Comparison of ENCODE assay signal across 8 cellular contexts in genomic region chr4:73662709-73663546, GRCh38. TPM values are rescaled to one million over a fixed set of nuclear protein-coding genes. Genes with fewer than 3 reads are reported as not detected.
A peak's percentile ranks its signal among the peaks of the same experiment; 100 is the strongest.
DNase-seq lines count a peak whose midpoint lies in the region; ATAC-seq, FAIRE-seq and TF ChIP-seq lines count a peak whose summit lies in the region.

No MANE protein-coding gene starts in this region.

- no TSS peak for BruUV-seq in HepG2 (replicated peaks; lab: Mats Ljungman, UMichigan)

- TF ChIP-seq RAD21 in HepG2 (CRISPR knock-in tag; IDR thresholded peaks at IDR 0.05) = no peak

- WGBS in HepG2 (ENCODE audit: low lambda C conversion rate) = 3% methylated on average over 6 of the region's 6 CpGs

- no peaks in the 10 kb centered on the region for H3K27me3 ChIP-seq in astrocyte (ENCODE audit: insufficient read depth, low read length)
- H3K27me3 ChIP-seq in HepG2 (ENCODE audit: control insufficient read depth in 1 of 2, insufficient read depth in 2 of 2, low read length in 2 of 2) = no peaks in the 10 kb centered on the region

- peaks cover 2% of the 10 kb centered on the region for H3K27me3 Mint-ChIP-seq in activated CD4-positive, alpha-beta T cell treated with anti-CD3 and anti-CD28 coated beads for 36 hours
- no peaks in the 10 kb centered on the region for H3K27me3 Mint-ChIP-seq in astrocyte (ENCODE audit: low read depth, unreplicated experiment)

- H3K9me3 Mint-ChIP-seq in activated CD4-positive, alpha-beta T cell treated with anti-CD3 and anti-CD28 coated beads for 36 hours (ENCODE audit: low read depth) = no peaks in the 10 kb centered on the region
- no peaks in the 10 kb centered on the region for H3K9me3 Mint-ChIP-seq in astrocyte (ENCODE audit: unreplicated experiment)

- peak; percentile 33 for ATAC-seq in activated CD4-positive, alpha-beta T cell treated with anti-CD3 and anti-CD28 coated beads for 36 hours
- ATAC-seq in HG02885 (IDR thresholded peaks at IDR 0.05; ENCODE audit: poor library complexity, unreplicated experiment) (peak; percentile 76), HepG2 (peak; percentile 36; the same call in 1 of the 3 replicates)

- H3K4me3 ChIP-seq in astrocyte (ENCODE audit: insufficient read depth, low read depth, low read length) (no peak overlapping the region), HepG2 (replicated peaks in 1 of 3; ENCODE audit: insufficient read depth in 1 of 3, low read depth in 2 of 3, low read length in 3 of 3) (no peak overlapping the region)

- no peaks in the 10 kb centered on the region for H4K20me1 ChIP-seq in astrocyte (ENCODE audit: insufficient read depth, low read length)
- no peaks in the 10 kb centered on the region for H4K20me1 ChIP-seq in HepG2 (ENCODE audit: insufficient read depth, low read length)

- no peak for TF ChIP-seq EP300 in HepG2 (IDR thresholded peaks at IDR 0.05; ENCODE audit: low read depth in 2 of 2, low read length in 2 of 2)
- TF ChIP-seq EP300 in HepG2 (CRISPR knock-in tag; IDR thresholded peaks at IDR 0.05; ENCODE audit: borderline replicate concordance) = no peak

- TF ChIP-seq POLR2A in HepG2 (IDR thresholded peaks at IDR 0.05; ENCODE audit: insufficient read depth in 1 of 2, low read depth in 2 of 2, low read length in 2 of 2) = no peak

- TF ChIP-seq CTCF in astrocyte (IDR thresholded peaks at IDR 0.05; ENCODE audit: insufficient read depth, low read depth, low read length) = peak; percentile 63
- TF ChIP-seq CTCF in HepG2 (CRISPR knock-in tag; IDR thresholded peaks at IDR 0.05) = no peak; the same call in 1 of the 2 replicates

- H3K9me3 ChIP-seq in astrocyte (ENCODE audit: insufficient read depth, low read depth, low read length) = no peaks in the 10 kb centered on the region
- H3K9me3 ChIP-seq in HepG2 (ENCODE audit: low read length) = no peaks in the 10 kb centered on the region

- H3K27ac ChIP-seq in astrocyte (ENCODE audit: low read depth, low read length) (peak overlapping the region; percentile 71), HepG2 (ENCODE audit: extremely low read length, insufficient read depth, low read length) (no peak overlapping the region)

- H3K9ac ChIP-seq in astrocyte (ENCODE audit: low read length) = no peak overlapping the region
- H3K9ac ChIP-seq in HepG2 (ENCODE audit: insufficient read depth, low read depth, low read length) = no peak overlapping the region

- CTCF ChIA-PET in activated CD4-positive, alpha-beta T cell treated with anti-CD3 and anti-CD28 coated beads for 36 hours (lab: Charles Lee) = interaction anchor here (0.6 to 2.4 kb wide), 9 partner anchors 9 to 675 kb away, joined by 3 to 6 read pairs (median 5); no protein-coding TSS in a partner anchor
- CTCF ChIA-PET in HepG2 (lab: Yijun Ruan, JAX; ENCODE audit: low intra/inter-chr PET ratio, low total read pairs) = interaction anchor here (1.9 kb wide), 1 partner anchor 90 kb away, joined by 5 read pairs; no protein-coding TSS in a partner anchor

- peak overlapping the region; percentile 40 for H3K4me2 ChIP-seq in astrocyte (ENCODE audit: low read length)
- H3K4me2 ChIP-seq in HepG2 (ENCODE audit: low read depth, low read length) = no peak overlapping the region

- H3K36me3 Mint-ChIP-seq in activated CD4-positive, alpha-beta T cell treated with anti-CD3 and anti-CD28 coated beads for 36 hours (ENCODE audit: low read depth) = no peaks in the 10 kb centered on the region
- no peaks in the 10 kb centered on the region for H3K36me3 Mint-ChIP-seq in astrocyte (ENCODE audit: low read depth, unreplicated experiment)

- peaks cover 3% of the 10 kb centered on the region for H3K4me1 Mint-ChIP-seq in activated CD4-positive, alpha-beta T cell treated with anti-CD3 and anti-CD28 coated beads for 36 hours
- peaks cover 27% of the 10 kb centered on the region for H3K4me1 Mint-ChIP-seq in astrocyte (ENCODE audit: low read depth, unreplicated experiment)

- DNase-seq in activated CD4-positive, alpha-beta T cell treated with anti-CD3 and anti-CD28 coated beads for 36 hours = no peak
- DNase-seq in activated CD4-positive, alpha-beta T cell treated with anti-CD3 and anti-CD28 coated beads, Interleukin-2, amount 50 U/mL, for 48 hours = no peak
- DNase-seq in NCI-H2107 (lab: John Stamatoyannopoulos, UW) = peak; percentile 6
- DNase-seq in astrocyte (ENCODE audit: low read depth) = peak; percentile 50
- DNase-seq in HepG2 (ENCODE audit: low spot score) = no peak
- no peak for DNase-seq in T-helper 9 cell
- no peak for DNase-seq in activated gamma-delta T cell treated with Interleukin-2 at 50 U/mL for 16 hours

- H3K4me3 Mint-ChIP-seq in activated CD4-positive, alpha-beta T cell treated with anti-CD3 and anti-CD28 coated beads for 36 hours = no peak overlapping the region
- H3K4me3 Mint-ChIP-seq in astrocyte (ENCODE audit: unreplicated experiment) = no peak overlapping the region

- H3K4me1 ChIP-seq in astrocyte (ENCODE audit: insufficient read depth, low read length) (peaks cover 15% of the 10 kb centered on the region), HepG2 (ENCODE audit: insufficient read depth, low read length) (peaks cover 9% of the 10 kb centered on the region)

- POLR2A ChIA-PET in activated CD4-positive, alpha-beta T cell treated with anti-CD3 and anti-CD28 coated beads for 36 hours (lab: Charles Lee) = no interaction called here
- POLR2A ChIA-PET in HepG2 (lab: Yijun Ruan, JAX) = no interaction called here

- in situ Hi-C loops in HepG2 (cut with HindIII; ENCODE audit: extremely low pct_ligation_motif_present, low pct_unique_long_range_greater_than_20kb) = no loop called here

- FAIRE-seq in astrocyte (lab: Jason Lieb, UNC) (peak; percentile 55), HepG2 (lab: Jason Lieb, UNC) (no peak)

- H2AFZ ChIP-seq in astrocyte (ENCODE audit: low read depth, low read length) (no peak overlapping the region), HepG2 (ENCODE audit: low read length) (no peak overlapping the region)

- no peaks in the 10 kb centered on the region for H3K79me2 ChIP-seq in astrocyte (ENCODE audit: insufficient read depth, low read length)
- no peaks in the 10 kb centered on the region for H3K79me2 ChIP-seq in HepG2 (ENCODE audit: insufficient read depth, low read length)

- H3K36me3 ChIP-seq in astrocyte (ENCODE audit: insufficient read depth, low read length) (no peaks in the 10 kb centered on the region), HepG2 (replicated peaks in 1 of 2; ENCODE audit: control insufficient read depth in 1 of 2, insufficient read depth in 2 of 2, low read length in 2 of 2) (no peaks in the 10 kb centered on the region)

- intact Hi-C loops in activated CD4-positive, alpha-beta T cell treated with anti-CD3 and anti-CD28 coated beads for 36 hours (cut with DNase I, micrococcal nuclease) = loop anchor here in 1 of 2 experiments (1.0 to 10.0 kb wide), 3 partner anchors 202 to 649 kb away; partner anchors contain the start of gene CXCL1
- intact Hi-C loops in HepG2 (cut with micrococcal nuclease; ENCODE audit: unreplicated experiment) = no loop called here

- H3K27ac Mint-ChIP-seq in activated CD4-positive, alpha-beta T cell treated with anti-CD3 and anti-CD28 coated beads for 36 hours = no peak overlapping the region
- peak overlapping the region; percentile 95 for H3K27ac Mint-ChIP-seq in astrocyte (ENCODE audit: unreplicated experiment)

TF ChIP-seq in HepG2, 621 proteins besides CTCF, POLR2A, EP300 and RAD21 (continues in another document):
- TF ChIP-seq SAP130 (CRISPR knock-in tag; IDR thresholded peaks at IDR 0.05; ENCODE audit: low read depth) (no peak), ZNF772 (CRISPR knock-in tag; IDR thresholded peaks at IDR 0.05) (no peak), ZNF557 (CRISPR knock-in tag; IDR thresholded peaks at IDR 0.05) (no peak), GTF2F1 (IDR thresholded peaks at IDR 0.05; ENCODE audit: low read length) (no peak), ZNF788 (CRISPR knock-in tag; IDR thresholded peaks at IDR 0.05; ENCODE audit: borderline replicate concordance) (no peak), ZNF484 (CRISPR knock-in tag; IDR thresholded peaks at IDR 0.05; ENCODE audit: borderline replicate concordance, low read depth) (no peak), MIER3 (CRISPR knock-in tag; IDR thresholded peaks at IDR 0.05; ENCODE audit: borderline replicate concordance) (no peak), ZNF138 (CRISPR knock-in tag; IDR thresholded peaks at IDR 0.05; ENCODE audit: low read depth) (no peak), ZNF724P (CRISPR knock-in tag; IDR thresholded peaks at IDR 0.05; ENCODE audit: borderline replicate concordance) (no peak), ZNF83 (CRISPR knock-in tag; IDR thresholded peaks at IDR 0.05; ENCODE audit: borderline replicate concordance) (no peak), ZFP36L1 (CRISPR knock-in tag; IDR thresholded peaks at IDR 0.05) (no peak), EEA1 (CRISPR knock-in tag; IDR thresholded peaks at IDR 0.05; ENCODE audit: borderline replicate concordance) (no peak)

RNA-seq across cellular contexts. Expression of gene RASSF6, which starts 42.7 kb away (rescaled TPM):
- under 1 TPM in 1 of 2 experiments, not detected in 1; 0.04 TPM for total RNA-seq in activated CD4-positive, alpha-beta T cell treated with anti-CD3 and anti-CD28 coated beads for 36 hours
- total RNA-seq in astrocyte (0.07 and 0.14 TPM in 2 replicates), HepG2 (2016; rRNA removed; fragmentation: Illumina TruSeq; extraction: Trizol) (0.11 and 0.42 TPM in 2 replicates)
- not detected in 2 replicates for total RNA-seq in HepG2 (2016; cell fraction: cytosol; rRNA removed; fragmentation: Illumina TruSeq; extraction: Trizol; ENCODE audit: low read depth)
- 0.13 and 0.24 TPM in 2 replicates for total RNA-seq in HepG2 (2016; cell fraction: insoluble cytoplasmic fraction; rRNA removed; fragmentation: Illumina TruSeq; extraction: Trizol)
- total RNA-seq in HepG2 (2016; cell fraction: membrane; rRNA removed; fragmentation: Illumina TruSeq; extraction: Trizol) = 0.06 TPM in 1 of 2 replicates, not detected in the other
- total RNA-seq in HepG2 (2016; cell fraction: nucleus; rRNA removed; fragmentation: Illumina TruSeq; extraction: Trizol) = 0.09 and 0.25 TPM in 2 replicates
- polyA plus RNA-seq in HepG2 (2011; rRNA removed) = 0.03 and 0.04 TPM in 2 replicates
- 0.01 and 0.03 TPM in 2 replicates for polyA plus RNA-seq in HepG2 (2011; cell fraction: cytosol; rRNA removed)
- 0.03 and 0.06 TPM in 2 replicates for polyA plus RNA-seq in HepG2 (2011; cell fraction: nucleus; rRNA removed)
- polyA plus RNA-seq in HepG2 (2012) = 0.03 TPM in 1 of 2 replicates, not detected in the other
- 0.25 TPM in 1 of 2 replicates, not detected in the other for polyA plus RNA-seq in HepG2 (2016; cell fraction: cytosol; fragmentation: Illumina TruSeq; extraction: Trizol; ENCODE audit: low read depth)
- polyA plus RNA-seq in HepG2 (2016; cell fraction: insoluble cytoplasmic fraction; fragmentation: Illumina TruSeq; extraction: Trizol; ENCODE audit: low read depth) = 0.23 and 0.33 TPM in 2 replicates
- polyA plus RNA-seq in HepG2 (2016; cell fraction: membrane; fragmentation: Illumina TruSeq; extraction: Trizol; ENCODE audit: low read depth) = 0.05 and 0.12 TPM in 2 replicates
- polyA plus RNA-seq in HepG2 (2016; cell fraction: nucleus; fragmentation: Illumina TruSeq; extraction: Trizol; ENCODE audit: insufficient read depth, low read depth) = 0.25 and 0.49 TPM in 2 replicates
- 0.07 and 0.10 TPM in 2 replicates for polyA minus RNA-seq in HepG2 (2011; rRNA and poly(A)+ RNA removed; ENCODE audit: low replicate concordance)
- polyA minus RNA-seq in HepG2 (2011; cell fraction: cytosol; rRNA and poly(A)+ RNA removed) = not detected in 2 replicates
- 0.26 TPM in 1 of 2 replicates, not detected in the other for polyA minus RNA-seq in HepG2 (2011; cell fraction: nucleus; rRNA and poly(A)+ RNA removed)

Comparison
In these comparisons a context has a peak if more than half of its experiments do, and no peak if none do; other contexts are left out.
1. DNase-seq: peak in NCI-H2107 (single experiment) and astrocyte (single experiment); none in activated CD4-positive, alpha-beta T cell treated with anti-CD3 and anti-CD28 coated beads for 36 hours (single experiment), activated CD4-positive, alpha-beta T cell treated with anti-CD3 and anti-CD28 coated beads, Interleukin-2, amount 50 U/mL, for 48 hours (0 of 2), HepG2 (single experiment), T-helper 9 cell (single experiment) and activated gamma-delta T cell treated with Interleukin-2 at 50 U/mL for 16 hours (single experiment).
2. Peak in every context shown above with its lines, with median percentiles within 50 percentile points of each other: ATAC-seq.